ENCODE assay signal across 10 cellular contexts in genomic region chr4:132123870-132124623, GRCh38.
DNase-seq lines count a peak whose midpoint lies in the region; ATAC-seq and TF ChIP-seq lines count a peak whose summit lies in the region.
"Had no signal": no experiment of that assay in that cellular context is flagged by ENCODE, and none has a peak within 500 bp of the region (broad histone marks: within the 10 kb centered on the region; RNA-seq: fewer than 3 reads in every experiment).

No MANE protein-coding gene starts in this region.

- WGBS in smooth muscle cell (ENCODE audit: low lambda C conversion rate): 95% methylated on average over 15 of the region's 15 CpGs

- H3K79me2 ChIP-seq in OCI-LY7 (ENCODE audit: insufficient read depth, low read depth, low read length) (no peaks in the 10 kb centered on the region), smooth muscle cell (ENCODE audit: low read depth) (no peaks in the 10 kb centered on the region)

- intact Hi-C loops in OCI-LY7 (cut with micrococcal nuclease; ENCODE audit: unreplicated experiment): no loop called here

- ATAC-seq in GM18907 (IDR thresholded peaks at IDR 0.05; ENCODE audit: unreplicated experiment): peak; percentile 89
- ATAC-seq in HG02870 (IDR thresholded peaks at IDR 0.05; ENCODE audit: unreplicated experiment): peak; percentile 72
- ATAC-seq in GM19397 (IDR thresholded peaks at IDR 0.05; ENCODE audit: unreplicated experiment): no peak

- H3K9ac ChIP-seq in iPS-20b (ENCODE audit: low read depth, low read length): no peak overlapping the region
- H3K9ac ChIP-seq in smooth muscle cell (ENCODE audit: low read depth): no peak overlapping the region

- H3K27me3 ChIP-seq in iPS-20b (ENCODE audit: insufficient read depth, low read length) (no peaks in the 10 kb centered on the region), smooth muscle cell (ENCODE audit: low read depth) (no peaks in the 10 kb centered on the region)
- H3K27me3 ChIP-seq: ascending aorta had no signal

- H4K20me1 ChIP-seq in OCI-LY7 (ENCODE audit: insufficient read depth, low read length): no peaks in the 10 kb centered on the region
- H4K20me1 ChIP-seq in smooth muscle cell (ENCODE audit: low read depth): no peaks in the 10 kb centered on the region

- CTCF ChIA-PET in OCI-LY7 (lab: Charles Lee; ENCODE audit: unreplicated experiment): interaction anchor here (0.5 kb wide), 1 partner anchor 152 kb away, joined by 3 read pairs; no protein-coding TSS in a partner anchor

- H3K4me3 ChIP-seq in OCI-LY7 (ENCODE audit: low read depth, low read length, poor library complexity, severe bottlenecking) (no peak overlapping the region), iPS-20b (ENCODE audit: low read length) (peak overlapping the region; percentile 33; the same call in 1 of the 2 replicates), smooth muscle cell (no peak overlapping the region)
- H3K4me3 ChIP-seq: ascending aorta had no signal

- H2AFZ ChIP-seq in OCI-LY7 (ENCODE audit: low read length) (peak overlapping the region; percentile 19; the same call in 1 of the 2 replicates), smooth muscle cell (ENCODE audit: low read depth) (no peak overlapping the region)

- BruUV-seq in OCI-LY7 (replicated peaks; lab: Mats Ljungman, UMichigan): no TSS peak

- no peaks in the 10 kb centered on the region for H3F3A ChIP-seq in smooth muscle cell (ENCODE audit: low read depth)

- TF ChIP-seq CTCF in OCI-LY7 (conservative IDR thresholded peaks at IDR 0.05; ENCODE audit: low read length): no peak
- no peak for TF ChIP-seq CTCF in smooth muscle cell (IDR thresholded peaks at IDR 0.05; ENCODE audit: borderline replicate concordance, insufficient read depth, poor library complexity, severe bottlenecking)

- H3K27ac ChIP-seq in OCI-LY7 (ENCODE audit: low read depth, low read length, poor library complexity, severe bottlenecking): no peak overlapping the region
- H3K27ac ChIP-seq in iPS-20b (ENCODE audit: low read length): peak overlapping the region; percentile 53
- no peak overlapping the region for H3K27ac ChIP-seq in smooth muscle cell (ENCODE audit: low read depth)
- H3K27ac ChIP-seq: ascending aorta had no signal

- H3K9me3 ChIP-seq in OCI-LY7 (ENCODE audit: low read length) (no peaks in the 10 kb centered on the region), iPS-20b (ENCODE audit: insufficient read depth, low read depth, low read length) (no peaks in the 10 kb centered on the region), smooth muscle cell (replicated peaks; ENCODE audit: low read depth) (no peaks in the 10 kb centered on the region)
- H3K9me3 ChIP-seq: ascending aorta had no signal

- POLR2A ChIA-PET in OCI-LY7 (lab: Charles Lee): interaction anchor here (0.7 to 1.2 kb wide), 3 partner anchors 11 to 51 kb away, joined by 3 read pairs; no protein-coding TSS in a partner anchor

- H3K4me2 ChIP-seq in OCI-LY7 (ENCODE audit: low read length) (no peak overlapping the region), smooth muscle cell (no peak overlapping the region)

- no peaks in the 10 kb centered on the region; the same call in 1 of the 2 replicates for H3K9me2 ChIP-seq in OCI-LY7 (ENCODE audit: insufficient read depth, low read length)

- DNase-seq in OCI-LY7 (ENCODE audit: low spot score) (no peak), smooth muscle cell (lab: John Stamatoyannopoulos, UW; ENCODE audit: unreplicated experiment) (no peak), occipital lobe (lab: John Stamatoyannopoulos, UW) (no peak)
- no peak for DNase-seq in stimulated activated CD4-positive, alpha-beta T cell treated with anti-CD3 and anti-CD28 coated beads, Interleukin-15, amount 100 ng/mL, for 24 hours
- DNase-seq: mesendoderm had no signal

- H3K36me3 ChIP-seq in OCI-LY7 (ENCODE audit: insufficient read depth, low read length) (no peaks in the 10 kb centered on the region), iPS-20b (ENCODE audit: insufficient read depth, low read depth, low read length) (no peaks in the 10 kb centered on the region; the same call in 1 of the 2 replicates), smooth muscle cell (ENCODE audit: low read depth) (no peaks in the 10 kb centered on the region)
- H3K36me3 ChIP-seq: ascending aorta had no signal

- no peaks in the 10 kb centered on the region for H3K4me1 ChIP-seq in OCI-LY7 (ENCODE audit: insufficient read depth, low read length, poor library complexity, severe bottlenecking)
- H3K4me1 ChIP-seq in iPS-20b (ENCODE audit: insufficient read depth, low read length): peaks cover 22% of the 10 kb centered on the region
- H3K4me1 ChIP-seq in smooth muscle cell (ENCODE audit: low read depth): no peaks in the 10 kb centered on the region
- H3K4me1 ChIP-seq: ascending aorta had no signal
